In the genomic region with DNA sequence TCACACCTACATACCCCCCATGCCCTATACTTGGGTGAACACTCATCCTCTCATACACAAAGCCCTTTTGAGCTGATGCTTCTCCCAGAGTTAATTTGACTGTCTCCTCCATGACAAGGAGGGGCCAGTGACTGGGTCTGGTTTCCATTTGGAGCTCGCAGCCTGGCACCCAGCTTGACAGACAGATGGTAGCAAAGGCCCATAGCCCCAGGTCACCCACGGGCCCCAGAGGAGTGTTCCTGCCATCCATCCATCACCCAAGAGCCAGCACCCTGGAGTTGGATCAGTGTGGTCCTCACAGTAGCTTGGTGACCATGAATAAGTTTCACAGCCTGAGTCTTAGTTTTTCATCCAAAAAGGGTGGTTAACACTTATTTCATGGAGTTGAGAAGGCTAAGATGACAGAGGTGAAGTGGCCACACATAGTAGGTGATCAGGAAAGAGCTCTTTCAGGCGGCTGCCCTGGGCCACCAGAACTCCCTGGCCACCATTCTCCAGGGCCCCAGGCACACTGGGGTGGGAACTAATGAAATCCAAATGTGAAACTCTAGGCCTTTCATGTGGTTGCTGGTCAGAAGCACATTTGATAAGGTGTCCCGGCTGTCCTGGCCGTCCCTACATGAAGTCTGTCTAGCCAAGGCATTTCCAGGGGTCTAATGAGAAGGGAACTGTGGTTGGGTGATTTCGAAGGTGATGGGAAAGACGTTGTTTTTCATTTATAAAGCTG, we compare ENCODE assay signal across 19 cellular contexts. TPM values are rescaled to one million over a fixed set of nuclear protein-coding genes. Genes with fewer than 3 reads are reported as not detected.
DNase-seq lines count a peak whose midpoint lies in the region; ATAC-seq and TF ChIP-seq lines count a peak whose summit lies in the region.
"Had no signal": no experiment of that assay in that cellular context is flagged by ENCODE, and none has a peak within 500 bp of the region (broad histone marks: within the 10 kb centered on the region; RNA-seq: fewer than 3 reads in every experiment).

No MANE protein-coding gene starts in this region.

- peaks cover 45% of the 10 kb centered on the region for H3K4me1 ChIP-seq in SJCRH30
- peaks cover 60% of the 10 kb centered on the region for H3K4me1 ChIP-seq in lower lobe of right lung
- H3K4me1 ChIP-seq in suprapubic skin: peaks cover 78% of the 10 kb centered on the region

- intact Hi-C loops in lower lobe of right lung (cut with DNase I): no loop called here

- 45% methylated on average over 7 of the region's 7 CpGs for WGBS in suprapubic skin

- H3K9me3 ChIP-seq in SJCRH30 (replicated peaks) (no peaks in the 10 kb centered on the region), lower lobe of right lung (no peaks in the 10 kb centered on the region), suprapubic skin (no peaks in the 10 kb centered on the region)

- TF ChIP-seq CTCF in lower lobe of right lung (IDR thresholded peaks at IDR 0.05) (no peak), suprapubic skin (IDR thresholded peaks at IDR 0.05) (no peak)

- peak overlapping the region; percentile 81 for H3K27ac ChIP-seq in SJCRH30
- peak overlapping the region; percentile 56 for H3K27ac ChIP-seq in lower lobe of right lung
- peak overlapping the region; percentile 75 for H3K27ac ChIP-seq in suprapubic skin
- H3K27ac ChIP-seq: 22Rv1 had no signal

- ATAC-seq in lower lobe of right lung (no peak), GM21381 (IDR thresholded peaks at IDR 0.05; ENCODE audit: unreplicated experiment) (no peak), HG02938 (IDR thresholded peaks at IDR 0.05; ENCODE audit: unreplicated experiment) (no peak)
- ATAC-seq: stimulated activated memory B cell treated with anti-CD40 and anti-IgM and Interleukin-4, amounts not matched to agents 10 μg/mL and 1 μg/mL and 100 μg/mL, for 72 hours had no signal

- H3K4me3 ChIP-seq in SJCRH30 (no peak overlapping the region), lower lobe of right lung (no peak overlapping the region), suprapubic skin (no peak overlapping the region)

- no peak for TF ChIP-seq EP300 in suprapubic skin (IDR thresholded peaks at IDR 0.05)

- DNase-seq in DMS 273 (lab: John Stamatoyannopoulos, UW; ENCODE audit: unreplicated experiment) (peak; percentile 18), DMS 273 treated with DMSO at 0.1 percent for 48 hours (lab: John Stamatoyannopoulos, UW) (no peak), SJCRH30 (no peak), lower lobe of right lung (no peak), suprapubic skin (ENCODE audit: low spot score in 2 of 2) (peak in 1 of 2 donors; percentile 61), NCI-H1092 (lab: John Stamatoyannopoulos, UW) (no peak)
- DNase-seq: activated CD4-positive, alpha-beta memory T cell treated with anti-CD3 and anti-CD28 coated beads for 36 hours; activated gamma-delta T cell; CD8-positive, alpha-beta memory T cell; effector CD8-positive, alpha-beta T cell; foreskin melanocyte; H9; immature natural killer cell; NCI-H2081; SIG-M5 had no signal

- TF ChIP-seq POLR2A in suprapubic skin (IDR thresholded peaks at IDR 0.05): no peak

- no peaks in the 10 kb centered on the region for H3K36me3 ChIP-seq in SJCRH30
- no peaks in the 10 kb centered on the region for H3K36me3 ChIP-seq in lower lobe of right lung
- H3K36me3 ChIP-seq in suprapubic skin: no peaks in the 10 kb centered on the region

- H3K27me3 ChIP-seq in SJCRH30 (no peaks in the 10 kb centered on the region), lower lobe of right lung (ENCODE audit: low read depth) (no peaks in the 10 kb centered on the region), suprapubic skin (no peaks in the 10 kb centered on the region)

RNA-seq across cellular contexts. Expression of gene LIF, which starts 42.4 kb away (rescaled TPM):
- 1.1 and 1.7 TPM in 2 replicates for total RNA-seq in SJCRH30 (2014; rRNA removed; shearing (Covaris generic))
- total RNA-seq in lower lobe of right lung (3.1 TPM), suprapubic skin (10 to 100 TPM in 1 of 4 donors, 1 to 10 TPM in 3; 4.2 to 15.3 (median 8.5) TPM)
